In the genomic region with DNA sequence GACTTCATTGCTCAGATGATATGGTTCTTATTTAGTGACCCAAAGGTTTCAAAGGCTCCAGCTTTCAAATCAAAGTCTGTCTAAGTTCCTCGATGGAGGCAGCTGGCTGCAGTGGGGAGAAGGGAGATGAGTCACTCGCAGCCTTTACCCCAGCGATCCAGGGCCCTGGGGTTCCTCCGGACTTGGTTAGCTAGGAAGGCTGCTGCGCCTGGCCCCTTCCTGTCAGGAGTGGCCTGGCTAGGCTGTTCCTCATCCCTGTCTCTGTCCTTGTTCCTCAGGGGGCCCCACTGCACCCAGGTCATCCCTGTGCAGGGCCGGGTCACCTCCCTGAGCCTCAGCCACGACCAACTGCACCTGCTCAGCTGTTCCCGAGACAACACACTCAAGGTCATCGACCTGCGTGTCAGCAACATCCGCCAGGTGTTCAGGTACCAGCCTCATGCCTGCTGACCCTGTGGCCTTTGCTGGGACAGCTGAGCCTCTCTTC, we compare ENCODE assay signal across 11 cellular contexts. TPM values are rescaled to one million over a fixed set of nuclear protein-coding genes. Genes with fewer than 3 reads are reported as not detected.
DNase-seq lines count a peak whose midpoint lies in the region; FAIRE-seq and TF ChIP-seq lines count a peak whose summit lies in the region.
"Had no signal": no experiment of that assay in that cellular context is flagged by ENCODE, and none has a peak within 500 bp of the region (broad histone marks: within the 10 kb centered on the region; RNA-seq: fewer than 3 reads in every experiment).

No MANE protein-coding gene starts in this region.

- CTCF ChIA-PET in GM10248 (lab: Yijun Ruan, JAX), result interaction anchor here (0.9 to 9.5 kb wide), 12 partner anchors 15 to 415 kb away, joined by 3 to 204 read pairs (median 6); a partner anchor contains a TSS

- 44 to 70% (median 61%) methylated on average over 10 to 11 of the region's 11 CpGs for WGBS in spleen, 5 donors

- TF ChIP-seq CTCF in Peyer's patch (IDR thresholded peaks at IDR 0.05), result no peak
- no peak for TF ChIP-seq CTCF in spleen (IDR thresholded peaks at IDR 0.05 in 8 of 11, conservative IDR thresholded peaks at IDR 0.05 in 3 of 11)
- no peak for TF ChIP-seq CTCF in GM10248 (IDR thresholded peaks at IDR 0.05; ENCODE audit: control extremely low read depth, extremely low read depth, low read depth, missing control alignments)

- H3K4me1 Mint-ChIP-seq in T-helper 2 cell treated with Interferon-gamma antibody and Interleukin-4, amounts not matched to agents 5 μg/mL and 100 μg/mL, for 36 hours (ENCODE audit: low read depth), result peaks cover 6% of the 10 kb centered on the region

- H3K4me3 Mint-ChIP-seq in T-helper 2 cell treated with Interferon-gamma antibody and Interleukin-4, amounts not matched to agents 5 μg/mL and 100 μg/mL, for 36 hours, result no peak overlapping the region

- H3K9me3 Mint-ChIP-seq in T-helper 2 cell treated with Interferon-gamma antibody and Interleukin-4, amounts not matched to agents 5 μg/mL and 100 μg/mL, for 36 hours, result no peaks in the 10 kb centered on the region

- H3K36me3 ChIP-seq in Peyer's patch (peaks cover 0 to 8% (median 0%) of the 10 kb centered on the region in 3 donors), spleen (peaks cover 0 to 99% (median 57%) of the 10 kb centered on the region in 6 donors)
- H3K36me3 ChIP-seq: SJCRH30 had no signal

- no peak for FAIRE-seq in RCC 7860 (lab: Jason Lieb, UNC)
- FAIRE-seq: A549 had no signal

- H3K27ac ChIP-seq in Peyer's patch, result peak overlapping the region; percentile 53 to 88 (median 66)
- peak overlapping the region; percentile 53 to 88 (median 82) for H3K27ac ChIP-seq in spleen
- H3K27ac ChIP-seq: A549, SJCRH30, thoracic aorta had no signal

- no peaks in the 10 kb centered on the region for H3K27me3 Mint-ChIP-seq in T-helper 2 cell treated with Interferon-gamma antibody and Interleukin-4, amounts not matched to agents 5 μg/mL and 100 μg/mL, for 36 hours (ENCODE audit: low read depth)

- H3K4me1 ChIP-seq in Peyer's patch (peaks cover 3 to 26% (median 8%) of the 10 kb centered on the region in 4 donors), spleen (peaks cover 20 to 89% (median 44%) of the 10 kb centered on the region in 6 donors)

- no peak for DNase-seq in T-helper 2 cell treated with Interferon-gamma antibody and Interleukin-4, amounts not matched to agents 5 μg/mL and 100 μg/mL, for 36 hours (ENCODE audit: low spot score)
- no peak for DNase-seq in T-helper 2 cell
- DNase-seq in Peyer's patch, result peak in 2 of 3 donors; percentile 68 to 79
- peak; percentile 46 for DNase-seq in fibroblast of gingiva (ENCODE audit: low read depth)
- no peak for DNase-seq in spleen
- DNase-seq in RCC 7860 (ENCODE audit: low spot score), result no peak
- DNase-seq in GM10248 (ENCODE audit: extremely low spot score), result no peak
- DNase-seq in effector CD8-positive, alpha-beta T cell (lab: John Stamatoyannopoulos, UW), result no peak

- intact Hi-C loops in spleen (cut with DNase I; ENCODE audit: low total_unique reads), result no loop called here

- H3K36me3 Mint-ChIP-seq in T-helper 2 cell treated with Interferon-gamma antibody and Interleukin-4, amounts not matched to agents 5 μg/mL and 100 μg/mL, for 36 hours (ENCODE audit: low read depth), result peaks cover 51% of the 10 kb centered on the region

- H3K9me3 ChIP-seq in Peyer's patch, result no peaks in the 10 kb centered on the region
- H3K9me3 ChIP-seq in spleen, result no peaks in the 10 kb centered on the region
- H3K9me3 ChIP-seq: A549, SJCRH30, thoracic aorta had no signal

- H3K4me3 ChIP-seq in Peyer's patch (no peak overlapping the region), spleen (peak overlapping the region in 1 of 8 donors; percentile 36)
- H3K4me3 ChIP-seq: A549, SJCRH30, thoracic aorta had no signal

- H3K27me3 ChIP-seq in Peyer's patch (no peaks in the 10 kb centered on the region), spleen (replicated peaks in 1 of 7) (no peaks in the 10 kb centered on the region)
- H3K27me3 ChIP-seq: SJCRH30 had no signal

- POLR2A ChIA-PET in GM10248 (lab: Yijun Ruan, JAX), result interaction anchor here (0.8 kb wide), 1 partner anchor 13 kb away, joined by 3 read pairs; no protein-coding TSS in a partner anchor

- TF ChIP-seq POLR2A in Peyer's patch (IDR thresholded peaks at IDR 0.05) (no peak), spleen (IDR thresholded peaks at IDR 0.05) (no peak)

- H3K27ac Mint-ChIP-seq in T-helper 2 cell treated with Interferon-gamma antibody and Interleukin-4, amounts not matched to agents 5 μg/mL and 100 μg/mL, for 36 hours, result peak overlapping the region; percentile 57

RNA-seq across cellular contexts. Expression of a gene that starts 13.9 kb away (rescaled TPM):
- 100 to 1,000 TPM in 1 of 4 donors, 10 to 100 TPM in 3; 39.9 to 226 (median 65.0) TPM for total RNA-seq in Peyer's patch
- 100 to 1,000 TPM; 212 to 368 (median 234) TPM for total RNA-seq in spleen
- polyA plus RNA-seq in spleen, result 100 to 1,000 TPM in 2 of 3 donors, 10 to 100 TPM in 1; 96.9 to 343 (median 341) TPM

RNA-seq across cellular contexts. Expression of a gene that starts 34.3 kb away (rescaled TPM):
- 100 to 1,000 TPM; 118 to 187 (median 168) TPM for total RNA-seq in Peyer's patch
- 10 to 100 TPM; 19.7 to 35.1 (median 27.9) TPM for total RNA-seq in spleen
- 10 to 100 TPM; 23.7 to 46.7 (median 31.9) TPM for polyA plus RNA-seq in spleen

Comparison
In these comparisons a context has a peak if more than half of its experiments do, and no peak if none do; other contexts are left out.
1. DNase-seq: peak in Peyer's patch (2 of 3) and fibroblast of gingiva (single experiment); none in T-helper 2 cell treated with Interferon-gamma antibody and Interleukin-4, amounts not matched to agents 5 μg/mL and 100 μg/mL, for 36 hours (single experiment), T-helper 2 cell (0 of 5), spleen (single experiment), RCC 7860 (single experiment), GM10248 (single experiment) and effector CD8-positive, alpha-beta T cell (single experiment).